In genomic region chr22:41540006-41540315, GRCh38 we compare ENCODE assay signal across 1 cellular context.
TF ChIP-seq lines count a peak whose summit lies in the region.

No MANE protein-coding gene starts in this region.

TF ChIP-seq in GM23338, 12 proteins besides CTCF, POLR2A, EP300 and RAD21:
- TF ChIP-seq ZNF462 (CRISPR knock-in tag; IDR thresholded peaks at IDR 0.05) (no peak), POLR2AphosphoS5 (IDR thresholded peaks at IDR 0.05; ENCODE audit: low read depth) (no peak), JUNB (IDR thresholded peaks at IDR 0.05; ENCODE audit: unreplicated experiment) (no peak), ZNF114 (CRISPR knock-in tag; IDR thresholded peaks at IDR 0.05) (no peak), EZH2 (IDR thresholded peaks at IDR 0.05; ENCODE audit: low read depth, unreplicated experiment) (no peak), EZH2phosphoT487 (IDR thresholded peaks at IDR 0.05; ENCODE audit: unreplicated experiment) (no peak), STAT1 (IDR thresholded peaks at IDR 0.05; ENCODE audit: unreplicated experiment) (no peak), ZNF331 (CRISPR knock-in tag; IDR thresholded peaks at IDR 0.05; ENCODE audit: low read depth) (no peak), CREB1 (CRISPR knock-in tag; IDR thresholded peaks at IDR 0.05; ENCODE audit: low read depth) (no peak), NANOG (IDR thresholded peaks at IDR 0.05; ENCODE audit: borderline replicate concordance) (no peak)
- TF ChIP-seq, protein P1, sequence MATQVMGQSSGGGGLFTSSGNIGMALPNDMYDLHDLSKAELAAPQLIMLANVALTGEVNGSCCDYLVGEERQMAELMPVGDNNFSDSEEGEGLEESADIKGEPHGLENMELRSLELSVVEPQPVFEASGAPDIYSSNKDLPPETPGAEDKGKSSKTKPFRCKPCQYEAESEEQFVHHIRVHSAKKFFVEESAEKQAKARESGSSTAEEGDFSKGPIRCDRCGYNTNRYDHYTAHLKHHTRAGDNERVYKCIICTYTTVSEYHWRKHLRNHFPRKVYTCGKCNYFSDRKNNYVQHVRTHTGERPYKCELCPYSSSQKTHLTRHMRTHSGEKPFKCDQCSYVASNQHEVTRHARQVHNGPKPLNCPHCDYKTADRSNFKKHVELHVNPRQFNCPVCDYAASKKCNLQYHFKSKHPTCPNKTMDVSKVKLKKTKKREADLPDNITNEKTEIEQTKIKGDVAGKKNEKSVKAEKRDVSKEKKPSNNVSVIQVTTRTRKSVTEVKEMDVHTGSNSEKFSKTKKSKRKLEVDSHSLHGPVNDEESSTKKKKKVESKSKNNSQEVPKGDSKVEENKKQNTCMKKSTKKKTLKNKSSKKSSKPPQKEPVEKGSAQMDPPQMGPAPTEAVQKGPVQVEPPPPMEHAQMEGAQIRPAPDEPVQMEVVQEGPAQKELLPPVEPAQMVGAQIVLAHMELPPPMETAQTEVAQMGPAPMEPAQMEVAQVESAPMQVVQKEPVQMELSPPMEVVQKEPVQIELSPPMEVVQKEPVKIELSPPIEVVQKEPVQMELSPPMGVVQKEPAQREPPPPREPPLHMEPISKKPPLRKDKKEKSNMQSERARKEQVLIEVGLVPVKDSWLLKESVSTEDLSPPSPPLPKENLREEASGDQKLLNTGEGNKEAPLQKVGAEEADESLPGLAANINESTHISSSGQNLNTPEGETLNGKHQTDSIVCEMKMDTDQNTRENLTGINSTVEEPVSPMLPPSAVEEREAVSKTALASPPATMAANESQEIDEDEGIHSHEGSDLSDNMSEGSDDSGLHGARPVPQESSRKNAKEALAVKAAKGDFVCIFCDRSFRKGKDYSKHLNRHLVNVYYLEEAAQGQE (IDR thresholded peaks at IDR 0.05; ENCODE audit: unreplicated experiment) = no peak
- TF ChIP-seq, protein P2, sequence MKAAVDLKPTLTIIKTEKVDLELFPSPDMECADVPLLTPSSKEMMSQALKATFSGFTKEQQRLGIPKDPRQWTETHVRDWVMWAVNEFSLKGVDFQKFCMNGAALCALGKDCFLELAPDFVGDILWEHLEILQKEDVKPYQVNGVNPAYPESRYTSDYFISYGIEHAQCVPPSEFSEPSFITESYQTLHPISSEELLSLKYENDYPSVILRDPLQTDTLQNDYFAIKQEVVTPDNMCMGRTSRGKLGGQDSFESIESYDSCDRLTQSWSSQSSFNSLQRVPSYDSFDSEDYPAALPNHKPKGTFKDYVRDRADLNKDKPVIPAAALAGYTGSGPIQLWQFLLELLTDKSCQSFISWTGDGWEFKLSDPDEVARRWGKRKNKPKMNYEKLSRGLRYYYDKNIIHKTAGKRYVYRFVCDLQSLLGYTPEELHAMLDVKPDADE (IDR thresholded peaks at IDR 0.05) = no peak
